9 cellular contexts compared by ENCODE assay signal in genomic region chr3:14425574-14426304, GRCh38. TPM values are rescaled to one million over a fixed set of nuclear protein-coding genes. Genes with fewer than 3 reads are reported as not detected.
DNase-seq lines count a peak whose midpoint lies in the region; ATAC-seq and TF ChIP-seq lines count a peak whose summit lies in the region.
"Had no signal": no experiment of that assay in that cellular context is flagged by ENCODE, and none has a peak within 500 bp of the region (broad histone marks: within the 10 kb centered on the region; RNA-seq: fewer than 3 reads in every experiment).

No MANE protein-coding gene starts in this region.

- H3K79me2 ChIP-seq in DND-41 (ENCODE audit: insufficient read depth, low read length), result peaks cover 7% of the 10 kb centered on the region; the same call in 1 of the 2 replicates

- DNase-seq in DND-41, result peak; percentile 18
- peak; percentile 75 for DNase-seq in activated CD8-positive, alpha-beta T cell treated with anti-CD3 and anti-CD28 coated beads for 36 hours
- peak; percentile 56 for DNase-seq in naive B cell
- no peak for DNase-seq in HPDE6-E6E7 (ENCODE audit: extremely low spot score)
- DNase-seq in DMS53 (lab: John Stamatoyannopoulos, UW), result no peak
- DNase-seq in cerebellar cortex (ENCODE audit: low spot score), result no peak

- H3K9me3 Mint-ChIP-seq in IgD-negative memory B cell, result no peaks in the 10 kb centered on the region
- no peaks in the 10 kb centered on the region for H3K9me3 Mint-ChIP-seq in activated CD8-positive, alpha-beta T cell treated with anti-CD3 and anti-CD28 coated beads for 36 hours
- no peaks in the 10 kb centered on the region for H3K9me3 Mint-ChIP-seq in naive B cell

- no peak overlapping the region for H3K4me2 ChIP-seq in DND-41 (ENCODE audit: insufficient read depth, low read length)

- no peak overlapping the region; the same call in 1 of the 2 replicates for H3K27ac ChIP-seq in DND-41 (ENCODE audit: low read length)
- H3K27ac ChIP-seq: epithelial cell of prostate had no signal

- ATAC-seq in DND-41 (ENCODE audit: insufficient read depth, low read depth), result 0 out of 3 replicates have a peak, but pooled peaks have one; percentile 31
- peak; percentile 75 for ATAC-seq in GM19438 (IDR thresholded peaks at IDR 0.05; ENCODE audit: low read depth, unreplicated experiment)
- peak; percentile 70 for ATAC-seq in activated CD8-positive, alpha-beta T cell treated with anti-CD3 and anti-CD28 coated beads for 36 hours
- ATAC-seq in naive B cell (ENCODE audit: low read depth in 2 of 2), result peak; percentile 73 to 74

- H3K9ac ChIP-seq in DND-41 (ENCODE audit: low read depth, low read length), result no peak overlapping the region

- intact Hi-C loops in activated CD8-positive, alpha-beta T cell treated with anti-CD3 and anti-CD28 coated beads for 36 hours (cut with micrococcal nuclease), result no loop called here

- H3K4me1 Mint-ChIP-seq in IgD-negative memory B cell (peaks cover 64 to 82% (median 67%) of the 10 kb centered on the region in 3 donors), naive B cell (peaks cover 70 to 81% (median 78%) of the 10 kb centered on the region in 3 donors)
- peaks cover 93% of the 10 kb centered on the region for H3K4me1 Mint-ChIP-seq in activated CD8-positive, alpha-beta T cell treated with anti-CD3 and anti-CD28 coated beads for 36 hours (ENCODE audit: low read depth)

- CTCF ChIA-PET in activated CD8-positive, alpha-beta T cell treated with anti-CD3 and anti-CD28 coated beads for 36 hours (lab: Charles Lee), result interaction anchor here (1.1 to 2.3 kb wide), 3 partner anchors 18 to 25 kb away, joined by 3 to 5 read pairs (median 3); no protein-coding TSS in a partner anchor

- H3K4me1 ChIP-seq in DND-41 (ENCODE audit: insufficient read depth, low read length), result peaks cover 8% of the 10 kb centered on the region

- peak; percentile 11 for TF ChIP-seq CTCF in DND-41 (IDR thresholded peaks at IDR 0.05; ENCODE audit: borderline replicate concordance, extremely low read depth, low read length, poor library complexity, severe bottlenecking)
- TF ChIP-seq CTCF in activated CD8-positive, alpha-beta T cell treated with anti-CD3 and anti-CD28 coated beads for 36 hours (IDR thresholded peaks at IDR 0.05), result no peak

- H3K36me3 Mint-ChIP-seq in IgD-negative memory B cell (no peaks in the 10 kb centered on the region), naive B cell (no peaks in the 10 kb centered on the region)
- H3K36me3 Mint-ChIP-seq in activated CD8-positive, alpha-beta T cell treated with anti-CD3 and anti-CD28 coated beads for 36 hours (ENCODE audit: low read depth), result peaks cover 7% of the 10 kb centered on the region

- no peaks in the 10 kb centered on the region for H3K27me3 ChIP-seq in DND-41 (ENCODE audit: insufficient read depth, low read length, poor library complexity)

- peak overlapping the region; percentile 65 to 93 (median 90) for H3K4me3 Mint-ChIP-seq in IgD-negative memory B cell
- H3K4me3 Mint-ChIP-seq in activated CD8-positive, alpha-beta T cell treated with anti-CD3 and anti-CD28 coated beads for 36 hours, result peak overlapping the region; percentile 22
- peak overlapping the region; percentile 34 to 84 (median 76) for H3K4me3 Mint-ChIP-seq in naive B cell

- no peaks in the 10 kb centered on the region for H3K9me3 ChIP-seq in DND-41 (ENCODE audit: insufficient read depth, low read length, severe bottlenecking)

- H3K27ac Mint-ChIP-seq in IgD-negative memory B cell (peak overlapping the region; percentile 87 to 98 (median 98)), naive B cell (peak overlapping the region; percentile 59 to 99 (median 92))
- peak overlapping the region; percentile 66 for H3K27ac Mint-ChIP-seq in activated CD8-positive, alpha-beta T cell treated with anti-CD3 and anti-CD28 coated beads for 36 hours

- POLR2A ChIA-PET in activated CD8-positive, alpha-beta T cell treated with anti-CD3 and anti-CD28 coated beads for 36 hours (lab: Charles Lee), result interaction anchor here (1.6 to 12.2 kb wide), 2 partner anchors 21 to 247 kb away, joined by 5 to 112 read pairs; partner anchors contain the start of genes LSM3, SLC6A6 and XPC

- no peak overlapping the region for H3K4me3 ChIP-seq in DND-41 (ENCODE audit: low read depth in 1 of 2, low read length in 2 of 2)

- H3K36me3 ChIP-seq in DND-41 (ENCODE audit: insufficient read depth, low read length), result no peaks in the 10 kb centered on the region

- no peak overlapping the region for H2AFZ ChIP-seq in DND-41 (ENCODE audit: low read depth, low read length)

- H4K20me1 ChIP-seq in DND-41 (ENCODE audit: insufficient read depth, low read length), result peaks cover 10% of the 10 kb centered on the region; the same call in 1 of the 2 replicates

- H3K27me3 Mint-ChIP-seq in IgD-negative memory B cell (no peaks in the 10 kb centered on the region), naive B cell (no peaks in the 10 kb centered on the region)
- no peaks in the 10 kb centered on the region for H3K27me3 Mint-ChIP-seq in activated CD8-positive, alpha-beta T cell treated with anti-CD3 and anti-CD28 coated beads for 36 hours

RNA-seq across cellular contexts. Expression of gene SLC6A6, which starts 23.3 kb away (rescaled TPM):
- polyA plus RNA-seq in IgD-negative memory B cell (7.6 TPM), naive B cell (ENCODE audit: low read depth in 6 of 6) (1 to 10 TPM; 4.7 to 9.1 (median 6.2) TPM)
- total RNA-seq in activated CD8-positive, alpha-beta T cell treated with anti-CD3 and anti-CD28 coated beads for 36 hours, result 10 to 100 TPM; 43.4 to 48.8 TPM

Comparison
In these comparisons a context has a peak if more than half of its experiments do, and no peak if none do; other contexts are left out.
1. DNase-seq: peak in DND-41 (single experiment), activated CD8-positive, alpha-beta T cell treated with anti-CD3 and anti-CD28 coated beads for 36 hours (single experiment) and naive B cell (single experiment); none in HPDE6-E6E7 (single experiment), DMS53 (single experiment) and cerebellar cortex (single experiment).
2. H3K4me3 Mint-ChIP-seq: peak in every context shown above with its lines; median percentile 90 in IgD-negative memory B cell; 76 in naive B cell; 22 in activated CD8-positive, alpha-beta T cell treated with anti-CD3 and anti-CD28 coated beads for 36 hours.
3. Peak in every context shown above with its lines, with median percentiles within 50 percentile points of each other: ATAC-seq and H3K27ac Mint-ChIP-seq.